ENCODE assay signal across 17 cellular contexts in the genomic region with DNA sequence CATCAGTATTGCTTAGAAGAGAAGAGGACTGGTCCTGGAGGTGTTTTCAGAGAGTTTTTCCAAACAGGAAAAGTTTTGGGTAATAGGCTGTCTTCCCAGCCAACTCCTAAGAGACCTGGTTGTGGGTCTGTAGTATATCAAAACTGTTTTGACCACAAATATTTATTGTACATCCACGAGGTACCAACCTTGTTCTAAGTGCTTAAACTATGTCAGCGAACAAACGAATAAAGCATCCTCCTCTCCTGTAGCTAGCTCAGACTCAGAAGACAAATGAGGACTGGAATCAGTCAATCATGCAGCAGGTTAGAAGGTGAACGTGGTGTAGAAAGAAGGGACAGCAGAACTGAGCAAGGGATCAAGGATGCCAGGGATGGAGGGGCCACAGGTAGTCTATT.
DNase-seq lines count a peak whose midpoint lies in the region; ATAC-seq and TF ChIP-seq lines count a peak whose summit lies in the region.
"Had no signal": no experiment of that assay in that cellular context is flagged by ENCODE, and none has a peak within 500 bp of the region (broad histone marks: within the 10 kb centered on the region; RNA-seq: fewer than 3 reads in every experiment).

No MANE protein-coding gene starts in this region.

- H3K4me3 Mint-ChIP-seq in CD4-positive, alpha-beta T cell = peak overlapping the region; percentile 88
- peak overlapping the region; percentile 70 for H3K4me3 Mint-ChIP-seq in activated CD4-positive, alpha-beta memory T cell treated with anti-CD3 and anti-CD28 coated beads for 36 hours
- H3K4me3 Mint-ChIP-seq: endodermal cell had no signal

- H2AFZ ChIP-seq in hepatocyte = no peak overlapping the region

- peak overlapping the region; percentile 83 for H3K27ac Mint-ChIP-seq in CD4-positive, alpha-beta T cell
- peak overlapping the region; percentile 73 for H3K27ac Mint-ChIP-seq in activated CD4-positive, alpha-beta memory T cell treated with anti-CD3 and anti-CD28 coated beads for 36 hours
- H3K27ac Mint-ChIP-seq: endodermal cell had no signal

- no peaks in the 10 kb centered on the region for H3K79me2 ChIP-seq in hepatocyte

- 41% methylated on average over 4 of the region's 4 CpGs for WGBS in hepatocyte (ENCODE audit: low lambda C conversion rate, missing lambda C conversion rate)

- no peaks in the 10 kb centered on the region for H3K36me3 ChIP-seq in hepatocyte (replicated peaks; ENCODE audit: insufficient read depth, low read depth)
- no peaks in the 10 kb centered on the region for H3K36me3 ChIP-seq in Peyer's patch
- H3K36me3 ChIP-seq: SJSA1 had no signal

- H3K27me3 Mint-ChIP-seq in CD4-positive, alpha-beta T cell = no peaks in the 10 kb centered on the region
- no peaks in the 10 kb centered on the region for H3K27me3 Mint-ChIP-seq in activated CD4-positive, alpha-beta memory T cell treated with anti-CD3 and anti-CD28 coated beads for 36 hours

- TF ChIP-seq POLR2A in Peyer's patch (IDR thresholded peaks at IDR 0.05) = no peak

- H4K20me1 ChIP-seq in hepatocyte (ENCODE audit: insufficient read depth, poor library complexity, severe bottlenecking) = no peaks in the 10 kb centered on the region

- no peaks in the 10 kb centered on the region for H3K36me3 Mint-ChIP-seq in CD4-positive, alpha-beta T cell (ENCODE audit: low read depth)
- peaks cover 9% of the 10 kb centered on the region for H3K36me3 Mint-ChIP-seq in activated CD4-positive, alpha-beta memory T cell treated with anti-CD3 and anti-CD28 coated beads for 36 hours

- intact Hi-C loops in CD4-positive, alpha-beta T cell (cut with DNase I, micrococcal nuclease) = no loop called here
- intact Hi-C loops in activated CD4-positive, alpha-beta memory T cell treated with anti-CD3 and anti-CD28 coated beads for 36 hours (cut with micrococcal nuclease) = no loop called here

- DNase-seq in AG04450 (ENCODE audit: low read depth, low spot score) = no peak
- DNase-seq in CD4-positive, alpha-beta T cell = no peak
- DNase-seq in activated CD4-positive, alpha-beta memory T cell treated with anti-CD3 and anti-CD28 coated beads for 36 hours = no peak
- no peak for DNase-seq in hepatocyte (ENCODE audit: low spot score)
- DNase-seq in Peyer's patch = no peak
- DNase-seq: DMS79, endodermal cell, kidney glomerular epithelial cell, NCI-H187, NCI-H510A treated with DMSO at 0.1 percent for 48 hours, OCI-M1, testis had no signal

- no peaks in the 10 kb centered on the region for H3K27me3 ChIP-seq in AG04450 (ENCODE audit: control insufficient read depth, insufficient read depth, low read length)
- no peaks in the 10 kb centered on the region for H3K27me3 ChIP-seq in CD4-positive, alpha-beta T cell (ENCODE audit: control insufficient read depth, insufficient read depth, low read length)
- H3K27me3 ChIP-seq in hepatocyte = no peaks in the 10 kb centered on the region
- H3K27me3 ChIP-seq in Peyer's patch = no peaks in the 10 kb centered on the region
- H3K27me3 ChIP-seq: SJSA1, testis had no signal

- H3K27ac ChIP-seq in AG04450 (ENCODE audit: low read depth, low read length) = peak overlapping the region; percentile 21
- H3K27ac ChIP-seq in CD4-positive, alpha-beta T cell (ENCODE audit: low read depth, low read length) = no peak overlapping the region
- H3K27ac ChIP-seq in hepatocyte = no peak overlapping the region
- no peak overlapping the region for H3K27ac ChIP-seq in Peyer's patch
- H3K27ac ChIP-seq: SJSA1, testis had no signal

- H3K9me3 ChIP-seq in AG04450 (ENCODE audit: control insufficient read depth, insufficient read depth, low read length) (0 out of 2 replicates have a peak, but pooled peaks cover 3% of the 10 kb centered on the region), hepatocyte (ENCODE audit: low read depth) (no peaks in the 10 kb centered on the region), Peyer's patch (peaks cover 0 to under 1% (median 0%) of the 10 kb centered on the region in 4 donors)
- no peaks in the 10 kb centered on the region for H3K9me3 ChIP-seq in CD4-positive, alpha-beta T cell (ENCODE audit: control insufficient read depth, low read length)
- H3K9me3 ChIP-seq: SJSA1, testis had no signal

- peak; percentile 26 for ATAC-seq in CD4-positive, alpha-beta T cell (ENCODE audit: poor library complexity)
- no peak for ATAC-seq in HG02798 (IDR thresholded peaks at IDR 0.05; ENCODE audit: poor library complexity, unreplicated experiment)
- ATAC-seq in HG02981 (IDR thresholded peaks at IDR 0.05; ENCODE audit: unreplicated experiment) = no peak
- no peak for ATAC-seq in HG02970 (IDR thresholded peaks at IDR 0.05; ENCODE audit: low FRiP score, unreplicated experiment)
- ATAC-seq: HCT116 had no signal

- no peaks in the 10 kb centered on the region for H3K9me2 ChIP-seq in hepatocyte (replicated peaks; ENCODE audit: insufficient read depth)

- no peak for TF ChIP-seq CTCF in AG04450 (IDR thresholded peaks at IDR 0.05; ENCODE audit: low read depth, low read length)
- no peak for TF ChIP-seq CTCF in CD4-positive, alpha-beta T cell (IDR thresholded peaks at IDR 0.05)
- no peak for TF ChIP-seq CTCF in hepatocyte (IDR thresholded peaks at IDR 0.05; ENCODE audit: poor library complexity)
- no peak for TF ChIP-seq CTCF in Peyer's patch (IDR thresholded peaks at IDR 0.05)

- H3K4me1 Mint-ChIP-seq in CD4-positive, alpha-beta T cell (ENCODE audit: low read depth) = peaks cover 30% of the 10 kb centered on the region
- peaks cover 23% of the 10 kb centered on the region for H3K4me1 Mint-ChIP-seq in activated CD4-positive, alpha-beta memory T cell treated with anti-CD3 and anti-CD28 coated beads for 36 hours (ENCODE audit: low read depth)
- H3K4me1 Mint-ChIP-seq: endodermal cell had no signal

- H3K4me1 ChIP-seq in hepatocyte (ENCODE audit: insufficient read depth) (no peaks in the 10 kb centered on the region), Peyer's patch (no peaks in the 10 kb centered on the region)
- H3K4me1 ChIP-seq: SJSA1, testis had no signal

- CTCF ChIA-PET in AG04450 (lab: Charles Lee) = no interaction called here
- CTCF ChIA-PET in CD4-positive, alpha-beta T cell (lab: Charles Lee) = interaction anchor here (0.7 to 2.6 kb wide), 2 partner anchors 10 to 25 kb away, joined by 3 to 9 read pairs; no protein-coding TSS in a partner anchor
- CTCF ChIA-PET in activated CD4-positive, alpha-beta memory T cell treated with anti-CD3 and anti-CD28 coated beads for 36 hours (lab: Charles Lee) = interaction anchor here (0.5 to 7.2 kb wide), 6 partner anchors 9 to 492 kb away, joined by 3 to 83 read pairs (median 3); no protein-coding TSS in a partner anchor

- H3K4me3 ChIP-seq in AG04450 (ENCODE audit: low read depth, low read length) = no peak overlapping the region
- H3K4me3 ChIP-seq in hepatocyte = no peak overlapping the region
- no peak overlapping the region for H3K4me3 ChIP-seq in Peyer's patch
- H3K4me3 ChIP-seq: SJSA1, testis had no signal

- H3K9me3 Mint-ChIP-seq in CD4-positive, alpha-beta T cell = peaks cover 3% of the 10 kb centered on the region
- H3K9me3 Mint-ChIP-seq in activated CD4-positive, alpha-beta memory T cell treated with anti-CD3 and anti-CD28 coated beads for 36 hours = peaks cover 7% of the 10 kb centered on the region

- peak overlapping the region; percentile 65 for H3K4me2 ChIP-seq in hepatocyte

- POLR2A ChIA-PET in AG04450 (lab: Yijun Ruan, JAX) = no interaction called here
- POLR2A ChIA-PET in CD4-positive, alpha-beta T cell (lab: Charles Lee) = interaction anchor here (1.2 kb wide), 1 partner anchor 23 kb away, joined by 3 read pairs; no protein-coding TSS in a partner anchor
- POLR2A ChIA-PET in activated CD4-positive, alpha-beta memory T cell treated with anti-CD3 and anti-CD28 coated beads for 36 hours (lab: Charles Lee) = interaction anchor here (1.1 kb wide), 1 partner anchor 19 kb away, joined by 3 read pairs; no protein-coding TSS in a partner anchor
